Comparison of ENCODE assay signal across 16 cellular contexts in genomic region chr21:44360174-44360573, GRCh38. TPM values are rescaled to one million over a fixed set of nuclear protein-coding genes. Genes with fewer than 3 reads are reported as not detected.
DNase-seq lines count a peak whose midpoint lies in the region; ATAC-seq, FAIRE-seq and TF ChIP-seq lines count a peak whose summit lies in the region.
"Had no signal": no experiment of that assay in that cellular context is flagged by ENCODE, and none has a peak within 500 bp of the region (broad histone marks: within the 10 kb centered on the region; RNA-seq: fewer than 3 reads in every experiment).

No MANE protein-coding gene starts in this region.

- 0 out of 2 replicates have a peak, but pooled peaks cover 7% of the 10 kb centered on the region for H3K9me3 ChIP-seq in OCI-LY7 (ENCODE audit: low read length)
- no peaks in the 10 kb centered on the region for H3K9me3 ChIP-seq in H1 (ENCODE audit: insufficient read depth in 2 of 2, low read depth in 1 of 2, low read length in 1 of 2)
- H3K9me3 ChIP-seq in gastrocnemius medialis = no peaks in the 10 kb centered on the region
- no peaks in the 10 kb centered on the region for H3K9me3 ChIP-seq in PC-9 (ENCODE audit: insufficient read depth, low read depth)
- H3K9me3 ChIP-seq: uterus had no signal

- H4K20me1 ChIP-seq in OCI-LY7 (ENCODE audit: insufficient read depth, low read length) (no peaks in the 10 kb centered on the region), H1 (replicated peaks in 1 of 2; ENCODE audit: control insufficient read depth in 1 of 2, insufficient read depth in 2 of 2, low read length in 2 of 2) (no peaks in the 10 kb centered on the region), PC-9 (ENCODE audit: insufficient read depth) (no peaks in the 10 kb centered on the region)

- no peak overlapping the region for H3K56ac ChIP-seq in H1 (replicated peaks; ENCODE audit: insufficient read length, low read depth, low read length)

- H3K18ac ChIP-seq in H1 (ENCODE audit: extremely low read depth, low read length) = no peak overlapping the region

- no peak overlapping the region for H4K91ac ChIP-seq in H1 (replicated peaks; ENCODE audit: insufficient read length, low read length)

- no peaks in the 10 kb centered on the region for H3F3A ChIP-seq in PC-9 (ENCODE audit: insufficient read depth, low read depth)

- H2AK5ac ChIP-seq in H1 (ENCODE audit: low read depth, low read length) = no peak overlapping the region

- no peak for TF ChIP-seq EP300 in H1 (IDR thresholded peaks at IDR 0.05; ENCODE audit: borderline replicate concordance in 1 of 2, low read depth in 2 of 2, low read length in 2 of 2)

- TF ChIP-seq POLR2A in H1 (IDR thresholded peaks at IDR 0.05; ENCODE audit: control extremely low read depth in 1 of 2, low read depth in 2 of 2, low read length in 2 of 2) (no peak), gastrocnemius medialis (IDR thresholded peaks at IDR 0.05) (no peak)

- H3K4me2 ChIP-seq in OCI-LY7 (ENCODE audit: low read length) (no peak overlapping the region), H1 (ENCODE audit: insufficient read depth in 1 of 2, low read depth in 2 of 2, low read length in 2 of 2) (no peak overlapping the region), PC-9 (no peak overlapping the region)

- POLR2A ChIA-PET in OCI-LY7 (lab: Charles Lee) (no interaction called here), H1 (lab: Charles Lee; ENCODE audit: partially characterized antibody) (interaction anchor here (1.0 to 1.2 kb wide), 2 partner anchors 16 to 18 kb away, joined by 3 read pairs; no protein-coding TSS in a partner anchor), PC-9 (lab: Charles Lee; ENCODE audit: unreplicated experiment) (interaction anchor here (0.5 to 0.6 kb wide), 2 partner anchors 117 to 1729 kb away, joined by 3 to 9 read pairs; no protein-coding TSS in a partner anchor)

- no peak overlapping the region for H2BK120ac ChIP-seq in H1 (replicated peaks; ENCODE audit: low read depth, low read length)

- H3K4me1 ChIP-seq in OCI-LY7 (ENCODE audit: insufficient read depth, low read length, poor library complexity, severe bottlenecking) = peaks cover 12% of the 10 kb centered on the region
- H3K4me1 ChIP-seq in H1 (replicated peaks in 1 of 4; ENCODE audit: control insufficient read depth in 3 of 4, insufficient read depth in 4 of 4, low read length in 3 of 4) = no peaks in the 10 kb centered on the region; a peak in 1 of 7 replicates
- H3K4me1 ChIP-seq in gastrocnemius medialis = no peaks in the 10 kb centered on the region
- H3K4me1 ChIP-seq in PC-9 (replicated peaks; ENCODE audit: insufficient read depth) = no peaks in the 10 kb centered on the region
- H3K4me1 ChIP-seq: uterus had no signal

- TF ChIP-seq RAD21 in H1 (IDR thresholded peaks at IDR 0.05 in 1 of 2, conservative IDR thresholded peaks at IDR 0.05 in 1 of 2; ENCODE audit: low read depth in 2 of 2, low read length in 2 of 2) = no peak

- H3K27ac Mint-ChIP-seq in activated CD8-positive, alpha-beta memory T cell treated with anti-CD3 and anti-CD28 coated beads, Interleukin-2, amount 10 ng/mL, durations not matched to agents 7 days and 5 days = no peak overlapping the region
- no peak overlapping the region for H3K27ac Mint-ChIP-seq in stimulated activated naive B cell treated with anti-CD40 and anti-IgM and Interleukin-4, amounts not matched to agents 10 μg/mL and 1 μg/mL and 100 μg/mL, for 72 hours
- H3K27ac Mint-ChIP-seq: WTC11 had no signal

- no peak overlapping the region for H3K23ac ChIP-seq in H1 (ENCODE audit: insufficient read length)

- peaks cover 43% of the 10 kb centered on the region for H3K36me3 Mint-ChIP-seq in activated CD8-positive, alpha-beta memory T cell treated with anti-CD3 and anti-CD28 coated beads, Interleukin-2, amount 10 ng/mL, durations not matched to agents 7 days and 5 days
- peaks cover 0 to 13% of the 10 kb centered on the region in 2 donors for H3K36me3 Mint-ChIP-seq in stimulated activated naive B cell treated with anti-CD40 and anti-IgM and Interleukin-4, amounts not matched to agents 10 μg/mL and 1 μg/mL and 100 μg/mL, for 72 hours

- no peaks in the 10 kb centered on the region for H3K79me2 ChIP-seq in OCI-LY7 (ENCODE audit: insufficient read depth, low read depth, low read length)
- no peaks in the 10 kb centered on the region for H3K79me2 ChIP-seq in H1 (ENCODE audit: control insufficient read depth in 1 of 2, insufficient read depth in 2 of 2, low read length in 2 of 2)
- H3K79me2 ChIP-seq in PC-9 (ENCODE audit: low read depth) = no peaks in the 10 kb centered on the region

- no peaks in the 10 kb centered on the region for H3K79me1 ChIP-seq in H1 (ENCODE audit: low read depth, low read length)

- H3K9me2 ChIP-seq in OCI-LY7 (ENCODE audit: insufficient read depth, low read length) (no peaks in the 10 kb centered on the region), PC-9 (ENCODE audit: insufficient read depth) (no peaks in the 10 kb centered on the region)

- no peak overlapping the region for H3K4ac ChIP-seq in H1 (replicated peaks; ENCODE audit: insufficient read length, low read depth, low read length)

- no peak overlapping the region for H2BK20ac ChIP-seq in H1 (ENCODE audit: low read length)

- peaks cover 5% of the 10 kb centered on the region for H3K27me3 Mint-ChIP-seq in activated CD8-positive, alpha-beta memory T cell treated with anti-CD3 and anti-CD28 coated beads, Interleukin-2, amount 10 ng/mL, durations not matched to agents 7 days and 5 days
- no peaks in the 10 kb centered on the region for H3K27me3 Mint-ChIP-seq in stimulated activated naive B cell treated with anti-CD40 and anti-IgM and Interleukin-4, amounts not matched to agents 10 μg/mL and 1 μg/mL and 100 μg/mL, for 72 hours

- ATAC-seq in activated CD8-positive, alpha-beta memory T cell treated with anti-CD3 and anti-CD28 coated beads, Interleukin-2, amount 10 ng/mL, durations not matched to agents 7 days and 5 days = peak; percentile 45
- ATAC-seq in stimulated activated naive B cell treated with anti-CD40 and anti-IgM and Interleukin-4, amounts not matched to agents 10 μg/mL and 1 μg/mL and 100 μg/mL, for 72 hours (replicated peaks) = peak; percentile 66 to 77
- ATAC-seq in gastrocnemius medialis = no peak
- ATAC-seq: WTC11 had no signal

- H3K4me1 Mint-ChIP-seq in activated CD8-positive, alpha-beta memory T cell treated with anti-CD3 and anti-CD28 coated beads, Interleukin-2, amount 10 ng/mL, durations not matched to agents 7 days and 5 days = peaks cover 16% of the 10 kb centered on the region
- peaks cover 19 to 24% of the 10 kb centered on the region in 2 donors for H3K4me1 Mint-ChIP-seq in stimulated activated naive B cell treated with anti-CD40 and anti-IgM and Interleukin-4, amounts not matched to agents 10 μg/mL and 1 μg/mL and 100 μg/mL, for 72 hours
- H3K4me1 Mint-ChIP-seq: WTC11 had no signal

- H3K36me3 ChIP-seq in OCI-LY7 (ENCODE audit: insufficient read depth, low read length) (no peaks in the 10 kb centered on the region), H1 (ENCODE audit: control insufficient read depth in 2 of 4, insufficient read depth in 4 of 4, low read length in 3 of 4) (no peaks in the 10 kb centered on the region), gastrocnemius medialis (no peaks in the 10 kb centered on the region), PC-9 (ENCODE audit: low read depth) (no peaks in the 10 kb centered on the region)
- H3K36me3 ChIP-seq: uterus had no signal

- in situ Hi-C loops in gastrocnemius medialis (cut with MboI; ENCODE audit: low sequenced_read_pairs in 4 of 4) = no loop called here

- no peak overlapping the region for H2BK12ac ChIP-seq in H1 (ENCODE audit: low read depth, low read length)

- no peak overlapping the region; the same call in 1 of the 2 replicates for H4K8ac ChIP-seq in H1 (ENCODE audit: extremely low read depth, insufficient read depth, low read length)

- no peak for FAIRE-seq in H1 (lab: Jason Lieb, UNC)
- FAIRE-seq: astrocyte, GM18507 had no signal

- TF ChIP-seq CTCF in OCI-LY7 (conservative IDR thresholded peaks at IDR 0.05; ENCODE audit: low read length) (peak; percentile 44; the same call in 1 of the 2 replicates), H1 (IDR thresholded peaks at IDR 0.05; ENCODE audit: control extremely low read depth in 1 of 3, insufficient read depth in 1 of 3, low read depth in 1 of 3, low read length in 3 of 3) (no peak), gastrocnemius medialis (IDR thresholded peaks at IDR 0.05 in 4 of 5, conservative IDR thresholded peaks at IDR 0.05 in 1 of 5) (no peak), PC-9 (conservative IDR thresholded peaks at IDR 0.05) (no peak; the same call in 1 of the 2 replicates)

- H3K14ac ChIP-seq in H1 (ENCODE audit: insufficient read length) = no peak overlapping the region

- no peak overlapping the region for H2BK5ac ChIP-seq in H1 (ENCODE audit: low read depth, low read length)

- H3K23me2 ChIP-seq in H1 (ENCODE audit: low read depth, low read length) = no peaks in the 10 kb centered on the region

- CTCF ChIA-PET in activated CD8-positive, alpha-beta memory T cell treated with anti-CD3 and anti-CD28 coated beads, Interleukin-2, amount 10 ng/mL, durations not matched to agents 7 days and 5 days (lab: Charles Lee) = interaction anchor here (1.1 kb wide), 1 partner anchor 20 kb away, joined by 4 read pairs; no protein-coding TSS in a partner anchor
- CTCF ChIA-PET in OCI-LY7 (lab: Charles Lee; ENCODE audit: unreplicated experiment) = no interaction called here
- CTCF ChIA-PET in H1 (lab: Charles Lee; ENCODE audit: partially characterized antibody) = interaction anchor here (0.6 to 1.5 kb wide), 11 partner anchors 9 to 355 kb away, joined by 3 to 11 read pairs (median 3); no protein-coding TSS in a partner anchor
- CTCF ChIA-PET in PC-9 (lab: Charles Lee) = no interaction called here

- no peak for DNase-seq in activated CD8-positive, alpha-beta memory T cell treated with anti-CD3 and anti-CD28 coated beads, Interleukin-2, amount 10 ng/mL, durations not matched to agents 7 days and 5 days
- no peak for DNase-seq in activated CD8-positive, alpha-beta memory T cell treated with anti-CD3 and anti-CD28 coated beads, Interleukin-2, amount 50 U/mL, for 4 hours
- DNase-seq in OCI-LY7 (ENCODE audit: low spot score) = no peak
- DNase-seq in H1 (ENCODE audit: low read depth in 1 of 2, low spot score in 2 of 2) = no peak
- no peak for DNase-seq in stimulated activated naive B cell treated with anti-CD40 and anti-IgM and Interleukin-4, amounts not matched to agents 10 μg/mL and 1 μg/mL and 100 μg/mL, for 72 hours
- no peak for DNase-seq in activated gamma-delta T cell (lab: John Stamatoyannopoulos, UW)
- DNase-seq in gastrocnemius medialis = no peak
- no peak for DNase-seq in PC-9
- DNase-seq: effector memory CD4-positive, alpha-beta T cell; NCI-H226; nucleus accumbens; stimulated activated CD4-positive, alpha-beta T cell treated with anti-CD3 and anti-CD28 coated beads, Interleukin-15, amount 100 ng/mL, for 24 hours; uterus had no signal

- no TSS peak for BruUV-seq in OCI-LY7 (replicated peaks; lab: Mats Ljungman, UMichigan)
- no TSS peak for BruUV-seq in PC-9 (replicated peaks; lab: Mats Ljungman, UMichigan)

- no peak overlapping the region for H4K5ac ChIP-seq in H1 (ENCODE audit: insufficient read length, low read depth, low read length)

- H2AFZ ChIP-seq in OCI-LY7 (ENCODE audit: low read length) (no peak overlapping the region), H1 (ENCODE audit: low read length) (no peak overlapping the region), PC-9 (no peak overlapping the region)

- H3K4me3 Mint-ChIP-seq in activated CD8-positive, alpha-beta memory T cell treated with anti-CD3 and anti-CD28 coated beads, Interleukin-2, amount 10 ng/mL, durations not matched to agents 7 days and 5 days = no peak overlapping the region
- peak overlapping the region in 1 of 2 donors; percentile 41 for H3K4me3 Mint-ChIP-seq in stimulated activated naive B cell treated with anti-CD40 and anti-IgM and Interleukin-4, amounts not matched to agents 10 μg/mL and 1 μg/mL and 100 μg/mL, for 72 hours
- H3K4me3 Mint-ChIP-seq: WTC11 had no signal

- peaks cover 6% of the 10 kb centered on the region for H3K9me3 Mint-ChIP-seq in activated CD8-positive, alpha-beta memory T cell treated with anti-CD3 and anti-CD28 coated beads, Interleukin-2, amount 10 ng/mL, durations not matched to agents 7 days and 5 days (ENCODE audit: low read depth)
- H3K9me3 Mint-ChIP-seq in stimulated activated naive B cell treated with anti-CD40 and anti-IgM and Interleukin-4, amounts not matched to agents 10 μg/mL and 1 μg/mL and 100 μg/mL, for 72 hours = peaks cover 8 to 12% of the 10 kb centered on the region in 2 donors

- H2BK15ac ChIP-seq in H1 (ENCODE audit: low read length) = no peak overlapping the region

- H3K27ac ChIP-seq in OCI-LY7 (ENCODE audit: low read depth, low read length, poor library complexity, severe bottlenecking) (no peak overlapping the region), H1 (ENCODE audit: low read depth, low read length) (no peak overlapping the region), gastrocnemius medialis (no peak overlapping the region), PC-9 (no peak overlapping the region)
- H3K27ac ChIP-seq: uterus had no signal

- intact Hi-C loops in OCI-LY7 (cut with micrococcal nuclease; ENCODE audit: unreplicated experiment) = no loop called here
- intact Hi-C loops in gastrocnemius medialis (cut with DNase I; ENCODE audit: low total_unique reads) = no loop called here
- intact Hi-C loops in PC-9 (cut with micrococcal nuclease; ENCODE audit: unreplicated experiment) = no loop called here

- WGBS in H1 (ENCODE audit: extremely low coverage in 1 of 2, insufficient coverage in 1 of 2, insufficient read length in 1 of 2, insufficient replicate concordance in 2 of 2, low coverage in 1 of 2, low lambda C conversion rate in 2 of 2, missing lambda C conversion rate in 1 of 2), 2 experiments = 85% methylated on average over 8 of the region's 8 CpGs; no CpG with 5 or more reads in 1 of the 2 experiments

- no peak overlapping the region for H3K9ac ChIP-seq in H1 (replicated peaks in 1 of 4; ENCODE audit: extremely low read depth in 1 of 4, low read depth in 3 of 4, low read length in 3 of 4)

- H3K27me3 ChIP-seq in H1 (replicated peaks in 1 of 4; ENCODE audit: control insufficient read depth in 3 of 4, extremely low read depth in 1 of 4, insufficient read depth in 3 of 4, low read length in 3 of 4) = no peaks in the 10 kb centered on the region; a peak in 1 of 7 replicates
- peaks cover 3 to 17% (median 9%) of the 10 kb centered on the region in 3 donors for H3K27me3 ChIP-seq in gastrocnemius medialis
- H3K27me3 ChIP-seq in PC-9 (ENCODE audit: insufficient read depth, low read depth) = peaks cover 51% of the 10 kb centered on the region
- H3K27me3 ChIP-seq: uterus had no signal

- H3K4me3 ChIP-seq in OCI-LY7 (ENCODE audit: low read depth, low read length, poor library complexity, severe bottlenecking) = no peak overlapping the region
- H3K4me3 ChIP-seq in H1 (ENCODE audit: extremely low read depth in 1 of 4, insufficient read depth in 2 of 4, low read depth in 3 of 4, low read length in 4 of 4) = no peak overlapping the region
- no peak overlapping the region for H3K4me3 ChIP-seq in gastrocnemius medialis
- H3K4me3 ChIP-seq in PC-9 = no peak overlapping the region
- H3K4me3 ChIP-seq: uterus had no signal

RNA-seq across cellular contexts. Expression of gene TRPM2, which starts 6.8 kb away (rescaled TPM):
- total RNA-seq in activated CD8-positive, alpha-beta memory T cell treated with anti-CD3 and anti-CD28 coated beads, Interleukin-2, amount 10 ng/mL, durations not matched to agents 7 days and 5 days = 10 to 100 TPM; 21.2 to 32.7 TPM
- total RNA-seq in OCI-LY7 (2014; rRNA removed; shearing (Covaris generic)) = 1.8 and 2.8 TPM in 2 replicates
- total RNA-seq in OCI-LY7 (2022) = 3.8 and 7.1 TPM in 2 replicates
- 0.28 and 0.36 TPM in 2 replicates for total RNA-seq in H1 (2021; fragmentation: NEBNext Ultra II Directional; extraction: Animal tissue kit (Norgen Biotek cat#: 25700))
- 0.17 and 0.27 TPM in 2 replicates for polyA plus RNA-seq in H1 (2011; rRNA removed)
- polyA plus RNA-seq in H1 (2011; cell fraction: cytosol; rRNA removed) = 0.27 TPM
- polyA plus RNA-seq in H1 (2011; cell fraction: nucleus; rRNA removed) = 0.64 TPM
- polyA plus RNA-seq in H1 (2012, experiment 1 of 2) = 0.13 to 0.59 TPM (median 0.25 TPM) in 4 replicates
- 0.10 TPM for polyA plus RNA-seq in H1 (2012, experiment 2 of 2)
- polyA plus RNA-seq in H1 (2013, experiment 1 of 2) = 0.30 TPM
- 0.15 TPM for polyA plus RNA-seq in H1 (2013, experiment 2 of 2)
- polyA minus RNA-seq in H1 (2011; rRNA and poly(A)+ RNA removed) = 0.17 and 0.22 TPM in 2 replicates
- 1.5 TPM for polyA minus RNA-seq in H1 (2011; cell fraction: cytosol; rRNA and poly(A)+ RNA removed)
- polyA minus RNA-seq in H1 (2011; cell fraction: nucleus; rRNA and poly(A)+ RNA removed) = 1.2 TPM
- under 1 TPM; 0.15 to 0.52 (median 0.44) TPM for total RNA-seq in gastrocnemius medialis
- not detected in 2 replicates for total RNA-seq in PC-9 (2021)

RNA-seq across cellular contexts. Expression of gene CFAP410, which starts 21.0 kb away (rescaled TPM):
- 10 to 100 TPM; 14.8 to 15.3 TPM for total RNA-seq in activated CD8-positive, alpha-beta memory T cell treated with anti-CD3 and anti-CD28 coated beads, Interleukin-2, amount 10 ng/mL, durations not matched to agents 7 days and 5 days
- total RNA-seq in OCI-LY7 (2014; rRNA removed; shearing (Covaris generic)) = 11.9 and 20.6 TPM in 2 replicates
- total RNA-seq in OCI-LY7 (2022) (15.0 and 15.1 TPM in 2 replicates), gastrocnemius medialis (10 to 100 TPM; 10.6 to 23.0 (median 20.0) TPM), PC-9 (2021) (12.5 and 23.9 TPM in 2 replicates)
- total RNA-seq in H1 (2021; fragmentation: NEBNext Ultra II Directional; extraction: Animal tissue kit (Norgen Biotek cat#: 25700)) = 10.6 and 11.6 TPM in 2 replicates
- polyA plus RNA-seq in H1 (2011; rRNA removed) = 12.0 and 20.5 TPM in 2 replicates
- polyA plus RNA-seq in H1 (2011; cell fraction: cytosol; rRNA removed) = 14.8 TPM
- polyA plus RNA-seq in H1 (2011; cell fraction: nucleus; rRNA removed) = 59.6 TPM
- 6.5 to 11.7 TPM (median 11.0 TPM) in 4 replicates for polyA plus RNA-seq in H1 (2012, experiment 1 of 2)
- polyA plus RNA-seq in H1 (2012, experiment 2 of 2) = 5.2 TPM
- polyA plus RNA-seq in H1 (2013, experiment 1 of 2) = 9.3 TPM
- 7.4 TPM for polyA plus RNA-seq in H1 (2013, experiment 2 of 2)
- polyA minus RNA-seq in H1 (2011; rRNA and poly(A)+ RNA removed) = 2.4 and 2.6 TPM in 2 replicates
- polyA minus RNA-seq in H1 (2011; cell fraction: cytosol; rRNA and poly(A)+ RNA removed) = 4.1 TPM
- 7.8 TPM for polyA minus RNA-seq in H1 (2011; cell fraction: nucleus; rRNA and poly(A)+ RNA removed)

Comparison
In these comparisons a context has a peak if more than half of its experiments do, and no peak if none do; other contexts are left out.
1. ATAC-seq: peak in activated CD8-positive, alpha-beta memory T cell treated with anti-CD3 and anti-CD28 coated beads, Interleukin-2, amount 10 ng/mL, durations not matched to agents 7 days and 5 days (single experiment) and stimulated activated naive B cell treated with anti-CD40 and anti-IgM and Interleukin-4, amounts not matched to agents 10 μg/mL and 1 μg/mL and 100 μg/mL, for 72 hours (2 of 2); none in gastrocnemius medialis (0 of 2).
2. CTCF ChIA-PET loops: an anchor here in activated CD8-positive, alpha-beta memory T cell treated with anti-CD3 and anti-CD28 coated beads, Interleukin-2, amount 10 ng/mL, durations not matched to agents 7 days and 5 days (1.1 kb wide) and H1 (0.6 to 1.5 kb wide); none called in OCI-LY7 and PC-9.